8 cellular contexts compared by ENCODE assay signal in genomic region chr20:44210422-44211176, GRCh38. TPM values are rescaled to one million over a fixed set of nuclear protein-coding genes. Genes with fewer than 3 reads are reported as not detected.
A peak's percentile ranks its signal among the peaks of the same experiment; 100 is the strongest.
DNase-seq lines count a peak whose midpoint lies in the region; ATAC-seq and TF ChIP-seq lines count a peak whose summit lies in the region.

TSS of gene OSER1 (minus strand) at chr20:44210771. CDS start at chr20:44206957, 3,814 bp downstream.

- ATAC-seq in HG03439 (IDR thresholded peaks at IDR 0.05; ENCODE audit: unreplicated experiment): peak; percentile 82

- peak within 1 kb of the TSS; percentile 100 for H3K4me3 Mint-ChIP-seq in chondrocyte (ENCODE audit: unreplicated experiment)

- H3K9me3 Mint-ChIP-seq in chondrocyte (ENCODE audit: low read depth): no peaks in the 10 kb centered on the region

- H3K27me3 Mint-ChIP-seq in chondrocyte (ENCODE audit: low read depth): no peaks in the 10 kb centered on the region

- peak; percentile 81 for TF ChIP-seq POLR2A in GM19193 (IDR thresholded peaks at IDR 0.05; ENCODE audit: extremely low read depth, insufficient read depth, insufficient read length)

- H3K4me1 Mint-ChIP-seq in chondrocyte (ENCODE audit: low read depth): peaks cover 59% of the 10 kb centered on the region

- peak within 1 kb of the TSS; percentile 100 for H3K27ac Mint-ChIP-seq in chondrocyte (ENCODE audit: unreplicated experiment)

- DNase-seq in AML-193 (lab: John Stamatoyannopoulos, UW): peak; percentile 93 to 95
- peak; percentile 93 for DNase-seq in NCI-H510A treated with DMSO at 0.1 percent for 48 hours (lab: John Stamatoyannopoulos, UW)
- DNase-seq in activated CD4-positive, alpha-beta T cell treated with anti-CD3 and anti-CD28 coated beads for 24 hours (ENCODE audit: low read depth in 2 of 2): peak; percentile 95 to 96
- peak; percentile 97 for DNase-seq in chondrocyte (ENCODE audit: low spot score)
- DNase-seq in kidney glomerular epithelial cell (lab: John Stamatoyannopoulos, UW): peak; percentile 98
- peak; percentile 96 to 97 for DNase-seq in stimulated activated CD4-positive, alpha-beta T cell treated with anti-CD3 and anti-CD28 coated beads, Interleukin-1b, Interleukin-23, amount 100 ng/mL, for 1 hour (ENCODE audit: low read depth in 2 of 2)

- peaks cover 6% of the 10 kb centered on the region for H3K36me3 Mint-ChIP-seq in chondrocyte (ENCODE audit: low read depth)

- no peak for TF ChIP-seq CTCF in chondrocyte (IDR thresholded peaks at IDR 0.05)

RNA-seq across cellular contexts. Expression of gene OSER1, which starts in this region (rescaled TPM):
- 30.3 to 33.0 TPM (median 31.5 TPM) in 3 replicates for total RNA-seq in chondrocyte

Comparison
In these comparisons a context has a peak if more than half of its experiments do, and no peak if none do; other contexts are left out.
1. Peak in every context shown above with its lines: DNase-seq and ATAC-seq.